In the genomic region with DNA sequence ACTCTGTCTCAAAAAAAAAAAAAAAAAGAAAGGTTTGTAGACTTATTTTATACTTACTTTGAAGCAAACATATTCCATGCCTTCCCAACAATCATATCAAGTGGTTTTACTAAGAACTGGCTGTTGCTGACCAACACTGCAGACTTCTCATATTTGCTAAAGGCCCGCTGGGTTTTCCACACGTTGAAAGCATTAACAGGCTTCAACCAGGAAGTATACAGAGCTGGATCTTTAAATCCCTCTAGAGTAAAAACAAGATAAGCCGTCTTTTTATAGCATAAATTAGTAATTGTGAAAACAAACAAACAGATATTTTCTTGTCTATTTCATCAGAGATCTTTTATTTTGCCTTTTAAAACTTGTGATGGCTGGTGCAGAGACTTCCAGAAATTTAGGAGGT, we compare ENCODE assay signal across 30 cellular contexts. TPM values are rescaled to one million over a fixed set of nuclear protein-coding genes. Genes with fewer than 3 reads are reported as not detected.
DNase-seq lines count a peak whose midpoint lies in the region; ATAC-seq and TF ChIP-seq lines count a peak whose summit lies in the region.
"Had no signal": no experiment of that assay in that cellular context is flagged by ENCODE, and none has a peak within 500 bp of the region (broad histone marks: within the 10 kb centered on the region; RNA-seq: fewer than 3 reads in every experiment).

No MANE protein-coding gene starts in this region.

- ATAC-seq in heart right ventricle = peak in 6 of 8 donors; percentile 56 to 82 (median 66)
- no peak for ATAC-seq in stimulated activated naive CD8-positive, alpha-beta T cell treated with anti-CD3 and anti-CD28 coated beads, Interleukin-15, amount 100 ng/mL, for 72 hours
- ATAC-seq: A549 had no signal

- peaks cover 0 to 68% (median 12%) of the 10 kb centered on the region in 9 donors for H3K36me3 ChIP-seq in heart right ventricle
- peaks cover 36% of the 10 kb centered on the region for H3K36me3 ChIP-seq in right atrium auricular region
- H3K36me3 ChIP-seq in adipocyte (ENCODE audit: control insufficient read depth, insufficient read depth, low read length, severe bottlenecking) = no peaks in the 10 kb centered on the region
- peaks cover 3 to 6% of the 10 kb centered on the region in 2 experiments for H3K36me3 ChIP-seq in mesenchymal stem cell (ENCODE audit: control insufficient read depth in 1 of 2, insufficient read depth in 2 of 2, low read depth in 1 of 2, low read length in 2 of 2)

- H3K9me3 ChIP-seq in heart right ventricle (no peaks in the 10 kb centered on the region), right atrium auricular region (no peaks in the 10 kb centered on the region), adipocyte (ENCODE audit: control insufficient read depth, low read length) (no peaks in the 10 kb centered on the region), mesenchymal stem cell (ENCODE audit: control insufficient read depth, low read length) (no peaks in the 10 kb centered on the region)
- H3K9me3 ChIP-seq: A549; BLaER1 treated with 17β-estradiol and CSF1 and Interleukin-3, amounts not matched to agents 10 nM and 100 nM; HAP-1 had no signal

- H3K27me3 ChIP-seq in heart right ventricle (no peaks in the 10 kb centered on the region), right atrium auricular region (no peaks in the 10 kb centered on the region), adipocyte (replicated peaks; ENCODE audit: control insufficient read depth, insufficient read depth, low read length) (no peaks in the 10 kb centered on the region), mesenchymal stem cell (ENCODE audit: control insufficient read depth in 1 of 2, insufficient read depth in 1 of 2, low read length in 2 of 2) (no peaks in the 10 kb centered on the region)
- H3K27me3 ChIP-seq: BLaER1 treated with 17β-estradiol and CSF1 and Interleukin-3, amounts not matched to agents 10 nM and 100 nM had no signal

- no peak overlapping the region for H2BK5ac ChIP-seq in mesenchymal stem cell (ENCODE audit: low read depth, low read length, poor library complexity, severe bottlenecking)

- no peak overlapping the region for H3K4me3 ChIP-seq in heart right ventricle
- H3K4me3 ChIP-seq in right atrium auricular region = no peak overlapping the region
- no peak overlapping the region for H3K4me3 ChIP-seq in adipocyte (ENCODE audit: low read length)
- H3K4me3 ChIP-seq in mesenchymal stem cell (ENCODE audit: insufficient read depth in 1 of 2, low read depth in 1 of 2, low read length in 2 of 2) = no peak overlapping the region
- H3K4me3 ChIP-seq: A549; BLaER1 treated with 17β-estradiol and CSF1 and Interleukin-3, amounts not matched to agents 10 nM and 100 nM; HAP-1; PC-9; SK-N-MC had no signal

- H3K27me3 Mint-ChIP-seq in stimulated activated naive CD8-positive, alpha-beta T cell treated with anti-CD3 and anti-CD28 coated beads, Interleukin-15, amount 100 ng/mL, for 72 hours = no peaks in the 10 kb centered on the region
- H3K27me3 Mint-ChIP-seq: CD4-positive, alpha-beta memory T cell had no signal

- no peak overlapping the region for H2AK5ac ChIP-seq in mesenchymal stem cell (ENCODE audit: low read length, severe bottlenecking)

- no peak overlapping the region for H3K9ac ChIP-seq in adipocyte (ENCODE audit: low read length)
- H3K9ac ChIP-seq in mesenchymal stem cell (ENCODE audit: low read length) = peak overlapping the region; percentile 25
- H3K9ac ChIP-seq: BLaER1 treated with 17β-estradiol and CSF1 and Interleukin-3, amounts not matched to agents 10 nM and 100 nM had no signal

- H3K27ac ChIP-seq in heart right ventricle (peak overlapping the region in 4 of 10 donors; percentile 16 to 61 (median 34)), right atrium auricular region (no peak overlapping the region), mesenchymal stem cell (ENCODE audit: low read length, poor library complexity, severe bottlenecking) (no peak overlapping the region)
- H3K27ac ChIP-seq: BLaER1 treated with 17β-estradiol and CSF1 and Interleukin-3, amounts not matched to agents 10 nM and 100 nM; PC-9; RWPE1; SK-N-MC had no signal

- no peak overlapping the region for H4K8ac ChIP-seq in mesenchymal stem cell (ENCODE audit: low read length)

- no peak overlapping the region for H2BK120ac ChIP-seq in mesenchymal stem cell (ENCODE audit: low read depth, low read length)

- H3K4me3 Mint-ChIP-seq in stimulated activated naive CD8-positive, alpha-beta T cell treated with anti-CD3 and anti-CD28 coated beads, Interleukin-15, amount 100 ng/mL, for 72 hours = no peak overlapping the region
- H3K4me3 Mint-ChIP-seq: CD4-positive, alpha-beta memory T cell had no signal

- TF ChIP-seq CTCF in heart right ventricle (IDR thresholded peaks at IDR 0.05) (no peak), right atrium auricular region (IDR thresholded peaks at IDR 0.05) (no peak)

- no peak overlapping the region for H4K91ac ChIP-seq in mesenchymal stem cell (ENCODE audit: low read length)

- no peak overlapping the region for H2BK12ac ChIP-seq in mesenchymal stem cell (ENCODE audit: low read length in 2 of 2)

- H3K18ac ChIP-seq in mesenchymal stem cell (ENCODE audit: low read depth in 1 of 2, low read length in 2 of 2) = no peak overlapping the region

- no peaks in the 10 kb centered on the region for H3K79me1 ChIP-seq in mesenchymal stem cell (replicated peaks; ENCODE audit: low read length, poor library complexity, severe bottlenecking)

- H3K4me2 ChIP-seq in mesenchymal stem cell (ENCODE audit: low read length, poor library complexity, severe bottlenecking) = no peak overlapping the region
- H3K4me2 ChIP-seq: A549; BLaER1 treated with 17β-estradiol and CSF1 and Interleukin-3, amounts not matched to agents 10 nM and 100 nM; PC-9 had no signal

- no peak overlapping the region for H3K14ac ChIP-seq in mesenchymal stem cell (ENCODE audit: low read length in 2 of 2)

- H2AFZ ChIP-seq in mesenchymal stem cell (ENCODE audit: low read depth, low read length) = no peak overlapping the region
- H2AFZ ChIP-seq: PC-9 had no signal

- H3K9me3 Mint-ChIP-seq in stimulated activated naive CD8-positive, alpha-beta T cell treated with anti-CD3 and anti-CD28 coated beads, Interleukin-15, amount 100 ng/mL, for 72 hours = no peaks in the 10 kb centered on the region
- H3K9me3 Mint-ChIP-seq: CD4-positive, alpha-beta memory T cell had no signal

- DNase-seq in heart right ventricle (no peak), right atrium auricular region (ENCODE audit: low spot score) (no peak), adipocyte (ENCODE audit: low read depth) (peak; percentile 34), mesenchymal stem cell (no peak), NAMALWA (ENCODE audit: low spot score) (no peak)
- DNase-seq in stimulated activated CD4-positive, alpha-beta T cell treated with anti-CD3 and anti-CD28 coated beads, Interleukin-4, amount 100 ng/mL, for 1 hour = no peak
- DNase-seq in stimulated activated naive CD8-positive, alpha-beta T cell treated with anti-CD3 and anti-CD28 coated beads, Interleukin-15, amount 100 ng/mL, for 72 hours = no peak
- DNase-seq: AML-193; CD4-positive, alpha-beta memory T cell; COR-L47; DMS79; GF-D8; GOT3; IMR-90; KG1; MM.1S; NCI-H1048; NCI-H1417; NCI-H1694; NCI-H2029 treated with DMSO at 0.1 percent for 48 hours; NCI-H446 treated with DMSO at 0.1 percent for 48 hours; NCI-H526; NK-92 treated with Interleukin-12 subunit alpha and Interleukin-12 subunit beta, amount 100 ng/mL, for 24 hours; PC-9; SIG-M5 had no signal

- intact Hi-C loops in heart right ventricle (cut with DNase I) = loop anchor here in 1 of 10 donors (10.0 kb wide), 1 partner anchor 109 kb away; no protein-coding TSS in a partner anchor

- peaks cover 6% of the 10 kb centered on the region for H3K4me1 Mint-ChIP-seq in stimulated activated naive CD8-positive, alpha-beta T cell treated with anti-CD3 and anti-CD28 coated beads, Interleukin-15, amount 100 ng/mL, for 72 hours

- no peak overlapping the region for H3K4ac ChIP-seq in mesenchymal stem cell (ENCODE audit: low read depth in 1 of 2, low read length in 2 of 2)

- 69 to 71% methylated on average over 3 of the region's 3 CpGs for whole genome bisulfite sequencing in heart right ventricle, 2 donors
- WGBS in mesenchymal stem cell = 100% methylated on average over 2 of the region's 3 CpGs

- H3K4me1 ChIP-seq in heart right ventricle (peaks cover 0 to 7% (median 0%) of the 10 kb centered on the region in 9 donors), right atrium auricular region (no peaks in the 10 kb centered on the region), adipocyte (ENCODE audit: control insufficient read depth, insufficient read depth, low read length) (peaks cover 8% of the 10 kb centered on the region), mesenchymal stem cell (ENCODE audit: control insufficient read depth, insufficient read depth, low read depth, low read length) (no peaks in the 10 kb centered on the region)
- H3K4me1 ChIP-seq: HAP-1 had no signal

- no peak overlapping the region for H3K23ac ChIP-seq in mesenchymal stem cell (ENCODE audit: low read length in 2 of 2)

- H3K27ac Mint-ChIP-seq in stimulated activated naive CD8-positive, alpha-beta T cell treated with anti-CD3 and anti-CD28 coated beads, Interleukin-15, amount 100 ng/mL, for 72 hours = peak overlapping the region in 1 of 2 donors; percentile 25

- no peak overlapping the region for H2BK15ac ChIP-seq in mesenchymal stem cell (ENCODE audit: low read depth, poor library complexity, severe bottlenecking)

RNA-seq across cellular contexts. Expression of gene TUBD1, which starts 29.1 kb away (rescaled TPM):
- total RNA-seq in heart right ventricle (10 to 100 TPM in 1 of 10 donors, 1 to 10 TPM in 9; 4.0 to 10.1 (median 6.6) TPM), right atrium auricular region (1 to 10 TPM; 6.1 to 8.0 TPM)
- 10 to 100 TPM in 1 of 2 donors, 1 to 10 TPM in 1; 4.1 to 10.4 TPM for polyA plus RNA-seq in heart right ventricle
- polyA plus RNA-seq in mesenchymal stem cell (2013, experiment 1 of 2) = 4.7 TPM
- 4.6 TPM for polyA plus RNA-seq in mesenchymal stem cell (2013, experiment 2 of 2)

RNA-seq across cellular contexts. Expression of gene RPS6KB1, which starts 29.3 kb away (rescaled TPM):
- 10 to 100 TPM; 19.6 to 30.4 (median 25.6) TPM for total RNA-seq in heart right ventricle
- 10 to 100 TPM in 1 of 2 donors, 1 to 10 TPM in 1; 5.1 to 11.2 TPM for polyA plus RNA-seq in heart right ventricle
- 10 to 100 TPM; 14.3 to 21.8 TPM for total RNA-seq in right atrium auricular region
- 17.4 TPM for polyA plus RNA-seq in mesenchymal stem cell (2013, experiment 1 of 2)
- polyA plus RNA-seq in mesenchymal stem cell (2013, experiment 2 of 2) = 17.7 TPM
